Comparison of ENCODE assay signal across 10 cellular contexts in genomic region chr4:6999172-7000086, GRCh38. TPM values are rescaled to one million over a fixed set of nuclear protein-coding genes. Genes with fewer than 3 reads are reported as not detected.
DNase-seq lines count a peak whose midpoint lies in the region; ATAC-seq and TF ChIP-seq lines count a peak whose summit lies in the region.
"Had no signal": no experiment of that assay in that cellular context is flagged by ENCODE, and none has a peak within 500 bp of the region (broad histone marks: within the 10 kb centered on the region; RNA-seq: fewer than 3 reads in every experiment).

No MANE protein-coding gene starts in this region.

- WGBS in adrenal gland, 4 donors = 55 to 72% (median 66%) methylated on average over 13 to 14 of the region's 14 CpGs

- H3K9me3 ChIP-seq in adrenal gland (replicated peaks in 1 of 3) (no peaks in the 10 kb centered on the region), neural progenitor cell (ENCODE audit: low read depth) (no peaks in the 10 kb centered on the region)

- intact Hi-C loops in Calu3 (cut with micrococcal nuclease; ENCODE audit: unreplicated experiment) = no loop called here
- intact Hi-C loops in adrenal gland (cut with DNase I) = no loop called here

- ATAC-seq in GM21825 (IDR thresholded peaks at IDR 0.05; ENCODE audit: unreplicated experiment) = no peak
- no peak for ATAC-seq in GM18907 (IDR thresholded peaks at IDR 0.05; ENCODE audit: unreplicated experiment)

- no peak overlapping the region for H3K4me2 ChIP-seq in neural progenitor cell

- no peak for TF ChIP-seq POLR2A in adrenal gland (IDR thresholded peaks at IDR 0.05)

- TF ChIP-seq CTCF in Calu3 (IDR thresholded peaks at IDR 0.05; ENCODE audit: unreplicated experiment) (no peak), adrenal gland (IDR thresholded peaks at IDR 0.05) (no peak), neural progenitor cell (IDR thresholded peaks at IDR 0.05) (no peak)

- no peak overlapping the region for H3K4me3 Mint-ChIP-seq in Calu3 (ENCODE audit: low read depth, unreplicated experiment)
- H3K4me3 Mint-ChIP-seq in neural progenitor cell = no peak overlapping the region

- H3K79me2 ChIP-seq in neural progenitor cell (ENCODE audit: low read depth) = peaks cover 12% of the 10 kb centered on the region

- CTCF ChIA-PET in Calu3 (lab: Charles Lee) = interaction anchor here (0.6 to 0.9 kb wide), 2 partner anchors 11 to 289 kb away, joined by 3 to 9 read pairs; partner anchors contain the start of gene MRFAP1L1

- DNase-seq in Calu3 = peak; percentile 13
- peak; percentile 40 for DNase-seq in MV-4-11 (lab: John Stamatoyannopoulos, UW)
- DNase-seq in adrenal gland = peak in 2 of 7 donors; percentile 50 to 53
- no peak for DNase-seq in neural progenitor cell (ENCODE audit: low spot score)
- DNase-seq in NCI-H2196 (lab: John Stamatoyannopoulos, UW; ENCODE audit: unreplicated experiment) = no peak
- DNase-seq in cerebellar nuclear complex (lab: John Stamatoyannopoulos, UW) = no peak
- DNase-seq: Kasumi-1, occipital lobe had no signal

- H3F3A ChIP-seq in neural progenitor cell (ENCODE audit: low read depth) = no peaks in the 10 kb centered on the region

- no TSS peak for BruUV-seq in Calu3 (replicated peaks; lab: Mats Ljungman, UMichigan)

- H3K27me3 Mint-ChIP-seq in Calu3 (ENCODE audit: unreplicated experiment) = no peaks in the 10 kb centered on the region
- H3K27me3 Mint-ChIP-seq in neural progenitor cell (ENCODE audit: insufficient read depth, low read depth) = no peaks in the 10 kb centered on the region

- H3K36me3 ChIP-seq in adrenal gland (replicated peaks in 1 of 2) (peaks cover 0 to 95% of the 10 kb centered on the region in 2 donors), neural progenitor cell (no peaks in the 10 kb centered on the region)

- H3K36me3 Mint-ChIP-seq in Calu3 (ENCODE audit: insufficient read depth, unreplicated experiment) (peaks cover 22% of the 10 kb centered on the region), neural progenitor cell (peaks cover 42% of the 10 kb centered on the region)

- no peaks in the 10 kb centered on the region for H3K9me3 Mint-ChIP-seq in Calu3 (ENCODE audit: low read depth, unreplicated experiment)
- no peaks in the 10 kb centered on the region for H3K9me3 Mint-ChIP-seq in neural progenitor cell

- H3K4me1 Mint-ChIP-seq in Calu3 (ENCODE audit: low read depth, unreplicated experiment) (peaks cover 9% of the 10 kb centered on the region), neural progenitor cell (peaks cover 2% of the 10 kb centered on the region)

- H3K4me1 ChIP-seq in adrenal gland (replicated peaks in 1 of 2) (peaks cover 15 to 21% of the 10 kb centered on the region in 2 donors), neural progenitor cell (no peaks in the 10 kb centered on the region)

- H3K27ac Mint-ChIP-seq in Calu3 (ENCODE audit: unreplicated experiment) = peak overlapping the region; percentile 80
- peak overlapping the region; percentile 42 for H3K27ac Mint-ChIP-seq in neural progenitor cell

- H3K27ac ChIP-seq in adrenal gland = peak overlapping the region in 3 of 5 donors; percentile 45 to 54 (median 52)
- H3K27ac ChIP-seq in neural progenitor cell = no peak overlapping the region

- H3K4me3 ChIP-seq in adrenal gland = no peak overlapping the region
- no peak overlapping the region for H3K4me3 ChIP-seq in neural progenitor cell

- H2AFZ ChIP-seq in neural progenitor cell (replicated peaks) = no peak overlapping the region

- H3K9ac ChIP-seq in neural progenitor cell = no peak overlapping the region

- H4K20me1 ChIP-seq in neural progenitor cell (ENCODE audit: low read depth) = peaks cover 36% of the 10 kb centered on the region

- no peaks in the 10 kb centered on the region for H3K27me3 ChIP-seq in adrenal gland
- no peaks in the 10 kb centered on the region for H3K27me3 ChIP-seq in neural progenitor cell

RNA-seq across cellular contexts. Expression of gene TADA2B, which starts 43.7 kb away (rescaled TPM):
- total RNA-seq in Calu3 (2022) (15.1 and 15.8 TPM in 2 replicates), adrenal gland (10 to 100 TPM; 28.9 to 60.8 (median 33.2) TPM), neural progenitor cell (ENCODE audit: low replicate concordance) (10.6 and 12.6 TPM in 2 replicates)
- 10 to 100 TPM; 13.3 to 26.6 (median 14.9) TPM for polyA plus RNA-seq in adrenal gland

Comparison
In these comparisons a context has a peak if more than half of its experiments do, and no peak if none do; other contexts are left out.
1. DNase-seq: peak in Calu3 (single experiment) and MV-4-11 (single experiment); none in neural progenitor cell (single experiment), NCI-H2196 (single experiment) and cerebellar nuclear complex (0 of 2).